Comparison of ENCODE assay signal across 11 cellular contexts in genomic region chr17:59149841-59150511, GRCh38. TPM values are rescaled to one million over a fixed set of nuclear protein-coding genes. Genes with fewer than 3 reads are reported as not detected.
DNase-seq lines count a peak whose midpoint lies in the region; ATAC-seq, FAIRE-seq and TF ChIP-seq lines count a peak whose summit lies in the region.
"Had no signal": no experiment of that assay in that cellular context is flagged by ENCODE, and none has a peak within 500 bp of the region (broad histone marks: within the 10 kb centered on the region; RNA-seq: fewer than 3 reads in every experiment).

No MANE protein-coding gene starts in this region.

- DNase-seq in H54 (ENCODE audit: insufficient read length, low spot score) (peak; percentile 12), posterior vena cava (ENCODE audit: low spot score) (no peak), T-helper 9 cell (no peak), AG08396 (ENCODE audit: low spot score) (no peak), endothelial cell (ENCODE audit: low spot score) (no peak)
- no peak for DNase-seq in T-helper 2 cell treated with Interferon-gamma antibody and Interleukin-4, amounts not matched to agents 5 μg/mL and 100 μg/mL, for 36 hours (ENCODE audit: low spot score)
- DNase-seq: adrenal gland, NCI-H1436, NCI-H524 treated with DMSO at 0.1 percent for 48 hours had no signal

- intact Hi-C loops in posterior vena cava (cut with DNase I) = no loop called here

- no peaks in the 10 kb centered on the region for H3K9me3 ChIP-seq in BLaER1
- H3K9me3 ChIP-seq: adrenal gland had no signal

- no peak for TF ChIP-seq POLR2A in H54 (IDR thresholded peaks at IDR 0.05; ENCODE audit: low read depth, low read length)

- H3K9ac ChIP-seq in BLaER1 = no peak overlapping the region

- ATAC-seq in esophagus mucosa = peak; percentile 19

- H3K27me3 Mint-ChIP-seq in T-helper 2 cell treated with Interferon-gamma antibody and Interleukin-4, amounts not matched to agents 5 μg/mL and 100 μg/mL, for 36 hours (ENCODE audit: low read depth) = no peaks in the 10 kb centered on the region
- H3K27me3 Mint-ChIP-seq in endothelial cell (ENCODE audit: unreplicated experiment) = no peaks in the 10 kb centered on the region

- peak overlapping the region; percentile 5 for H3K4me3 Mint-ChIP-seq in T-helper 2 cell treated with Interferon-gamma antibody and Interleukin-4, amounts not matched to agents 5 μg/mL and 100 μg/mL, for 36 hours
- H3K4me3 Mint-ChIP-seq in endothelial cell (ENCODE audit: unreplicated experiment) = no peak overlapping the region

- no peaks in the 10 kb centered on the region for H3K9me3 Mint-ChIP-seq in T-helper 2 cell treated with Interferon-gamma antibody and Interleukin-4, amounts not matched to agents 5 μg/mL and 100 μg/mL, for 36 hours
- no peaks in the 10 kb centered on the region for H3K9me3 Mint-ChIP-seq in endothelial cell (ENCODE audit: unreplicated experiment)

- peaks cover 43% of the 10 kb centered on the region for H3K36me3 ChIP-seq in BLaER1
- H3K36me3 ChIP-seq: adrenal gland had no signal

- H3K4me2 ChIP-seq in BLaER1 = peak overlapping the region; percentile 22; the same call in 1 of the 2 replicates

- peaks cover 14% of the 10 kb centered on the region; the same call in 1 of the 2 replicates for H4K20me1 ChIP-seq in BLaER1

- no peak overlapping the region for H3K4me3 ChIP-seq in BLaER1
- H3K4me3 ChIP-seq: adrenal gland had no signal

- peak; percentile 92 for FAIRE-seq in H54 (lab: Jason Lieb, UNC)

- H3K36me3 Mint-ChIP-seq in T-helper 2 cell treated with Interferon-gamma antibody and Interleukin-4, amounts not matched to agents 5 μg/mL and 100 μg/mL, for 36 hours (ENCODE audit: low read depth) = peaks cover 40% of the 10 kb centered on the region
- H3K36me3 Mint-ChIP-seq in endothelial cell (ENCODE audit: low read depth, unreplicated experiment) = no peaks in the 10 kb centered on the region

- TF ChIP-seq CTCF in endothelial cell (IDR thresholded peaks at IDR 0.05; ENCODE audit: unreplicated experiment) = no peak

- H3K27me3 ChIP-seq in BLaER1 = no peaks in the 10 kb centered on the region
- H3K27me3 ChIP-seq: adrenal gland had no signal

- H3K4me1 Mint-ChIP-seq in T-helper 2 cell treated with Interferon-gamma antibody and Interleukin-4, amounts not matched to agents 5 μg/mL and 100 μg/mL, for 36 hours (ENCODE audit: low read depth) = peaks cover 42% of the 10 kb centered on the region
- peaks cover 6% of the 10 kb centered on the region for H3K4me1 Mint-ChIP-seq in endothelial cell (ENCODE audit: unreplicated experiment)

- H3K4me1 ChIP-seq in BLaER1 = peaks cover 31% of the 10 kb centered on the region

- H3K27ac Mint-ChIP-seq in T-helper 2 cell treated with Interferon-gamma antibody and Interleukin-4, amounts not matched to agents 5 μg/mL and 100 μg/mL, for 36 hours = peak overlapping the region; percentile 54
- H3K27ac Mint-ChIP-seq in endothelial cell (ENCODE audit: unreplicated experiment) = no peak overlapping the region

- no peak overlapping the region for H3K27ac ChIP-seq in BLaER1
- H3K27ac ChIP-seq: adrenal gland had no signal

RNA-seq across cellular contexts. Expression of gene SKA2, which starts 5.0 kb away (rescaled TPM):
- total RNA-seq in esophagus mucosa = 36.7 TPM
- total RNA-seq in posterior vena cava = 10 to 100 TPM; 28.9 to 33.4 TPM
- total RNA-seq in endothelial cell (ENCODE audit: unreplicated experiment) = 44.3 TPM

RNA-seq across cellular contexts. Expression of gene PRR11, which starts 5.6 kb away (rescaled TPM):
- total RNA-seq in esophagus mucosa (25.4 TPM), posterior vena cava (1 to 10 TPM in 1 of 2 donors, under 1 TPM in 1; 0.81 to 2.0 TPM), endothelial cell (ENCODE audit: unreplicated experiment) (16.0 TPM)

RNA-seq across cellular contexts. Expression of gene TRIM37, which starts 43.3 kb away (rescaled TPM):
- total RNA-seq in esophagus mucosa = 14.0 TPM
- total RNA-seq in posterior vena cava = 10 to 100 TPM; 19.7 to 19.8 TPM
- total RNA-seq in endothelial cell (ENCODE audit: unreplicated experiment) = 24.8 TPM

RNA-seq across cellular contexts. Expression of gene SMG8, which starts 59.9 kb away (rescaled TPM):
- total RNA-seq in esophagus mucosa = 7.6 TPM
- total RNA-seq in posterior vena cava = 1 to 10 TPM; 6.9 to 8.2 TPM
- 19.7 TPM for total RNA-seq in endothelial cell (ENCODE audit: unreplicated experiment)
